In the genomic region with DNA sequence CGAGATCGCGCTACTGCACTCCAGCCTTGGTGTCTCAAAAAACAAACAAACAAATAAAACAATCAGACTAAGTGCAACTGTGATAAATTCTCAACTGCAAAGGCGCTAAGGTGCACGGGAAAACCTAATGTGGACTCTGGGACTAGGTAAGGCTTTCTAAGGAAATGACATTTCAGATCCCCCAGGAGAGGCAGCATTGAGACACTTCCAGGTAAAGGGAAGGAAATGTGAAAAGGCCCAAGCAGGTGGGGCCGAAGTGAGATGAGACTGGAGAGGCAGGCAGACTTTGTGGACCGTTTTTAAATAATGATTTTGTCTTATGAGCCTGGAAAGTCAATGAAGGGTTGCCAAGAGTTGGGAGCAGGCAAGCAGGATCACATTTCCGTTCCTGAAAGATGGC, we compare ENCODE assay signal across 17 cellular contexts. TPM values are rescaled to one million over a fixed set of nuclear protein-coding genes. Genes with fewer than 3 reads are reported as not detected.
DNase-seq lines count a peak whose midpoint lies in the region; ATAC-seq, FAIRE-seq and TF ChIP-seq lines count a peak whose summit lies in the region.
"Had no signal": no experiment of that assay in that cellular context is flagged by ENCODE, and none has a peak within 500 bp of the region (broad histone marks: within the 10 kb centered on the region; RNA-seq: fewer than 3 reads in every experiment).

No MANE protein-coding gene starts in this region.

- no peak for FAIRE-seq in H54 (lab: Jason Lieb, UNC)
- FAIRE-seq in kidney (lab: Jason Lieb, UNC): no peak
- FAIRE-seq: A549, GM19239 had no signal

- H3K9ac ChIP-seq in kidney (ENCODE audit: low read length in 2 of 2): no peak overlapping the region

- H3K36me3 ChIP-seq in kidney (ENCODE audit: control insufficient read depth in 1 of 2, insufficient read depth in 2 of 2, low read length in 2 of 2): no peaks in the 10 kb centered on the region
- H3K36me3 ChIP-seq: adrenal gland had no signal

- no peak overlapping the region for H3K4me3 ChIP-seq in kidney (ENCODE audit: low read length in 2 of 2)
- H3K4me3 ChIP-seq: A549, adrenal gland had no signal

- peaks cover 0 to 5% of the 10 kb centered on the region in 2 donors for H3K4me1 ChIP-seq in kidney (ENCODE audit: control insufficient read depth in 1 of 2, insufficient read depth in 1 of 2, low read depth in 1 of 2, low read length in 2 of 2)
- H3K4me1 ChIP-seq: A549 had no signal

- TF ChIP-seq CTCF in kidney (IDR thresholded peaks at IDR 0.05; ENCODE audit: borderline replicate concordance, extremely low read depth, insufficient read depth): no peak

- no peaks in the 10 kb centered on the region for H3K9me3 ChIP-seq in T-helper 17 cell (ENCODE audit: control insufficient read depth, low read length, poor library complexity, severe bottlenecking)
- no peaks in the 10 kb centered on the region for H3K9me3 ChIP-seq in kidney (ENCODE audit: control insufficient read depth in 1 of 2, low read length in 2 of 2)
- H3K9me3 ChIP-seq: A549, adrenal gland had no signal

- no peak overlapping the region for H3K27ac ChIP-seq in kidney (ENCODE audit: low read depth in 2 of 2, low read length in 2 of 2)
- H3K27ac ChIP-seq: A549, adrenal gland, HL-60 had no signal

- H3K4me3 Mint-ChIP-seq in T-helper 17 cell: peak overlapping the region; percentile 67
- H3K4me3 Mint-ChIP-seq: activated CD8-positive, alpha-beta T cell treated with anti-CD3 and anti-CD28 coated beads for 36 hours had no signal

- H3K4me1 Mint-ChIP-seq in T-helper 17 cell: peaks cover 26% of the 10 kb centered on the region

- TF ChIP-seq POLR2A in H54 (IDR thresholded peaks at IDR 0.05; ENCODE audit: low read depth, low read length): no peak

- no peak overlapping the region for H3K27ac Mint-ChIP-seq in T-helper 17 cell
- H3K27ac Mint-ChIP-seq: activated CD8-positive, alpha-beta T cell treated with anti-CD3 and anti-CD28 coated beads for 36 hours had no signal

- peaks cover 41% of the 10 kb centered on the region for H3K27me3 Mint-ChIP-seq in T-helper 17 cell

- no peak for ATAC-seq in T-helper 17 cell
- ATAC-seq in GM21737 (IDR thresholded peaks at IDR 0.05; ENCODE audit: unreplicated experiment): no peak
- ATAC-seq: A549; activated CD8-positive, alpha-beta T cell treated with anti-CD3 and anti-CD28 coated beads for 36 hours had no signal

- no peaks in the 10 kb centered on the region for H3K36me3 Mint-ChIP-seq in T-helper 17 cell (ENCODE audit: low read depth)

- in situ Hi-C loops in G401 (cut with HindIII; ENCODE audit: low sequenced_read_pairs): no loop called here

- intact Hi-C loops in kidney (cut with DNase I): no loop called here

- DNase-seq in DMS53 (lab: John Stamatoyannopoulos, UW) (peak; percentile 14), DMS53 treated with DMSO at 0.1 percent for 48 hours (lab: John Stamatoyannopoulos, UW; ENCODE audit: unreplicated experiment) (no peak), G401 (ENCODE audit: low spot score) (peak; percentile 41), T-helper 17 cell (no peak), left kidney (ENCODE audit: low read depth, low spot score) (peak; percentile 39), H54 (ENCODE audit: insufficient read length, low spot score) (no peak), kidney (no peak)
- DNase-seq: activated CD8-positive, alpha-beta T cell treated with anti-CD3 and anti-CD28 coated beads for 36 hours; adrenal gland; effector CD8-positive, alpha-beta T cell; NCI-H524; nucleus accumbens; SW 1271 had no signal

RNA-seq across cellular contexts. Expression of a gene that starts 1.9 kb away (rescaled TPM):
- total RNA-seq in G401 (2014; rRNA removed; shearing (Covaris generic)): 3.0 TPM in 1 of 2 replicates, not detected in the other
- 1 to 10 TPM in 1 of 2 donors, under 1 TPM in 1; 0.31 to 2.3 TPM for total RNA-seq in T-helper 17 cell
- 5.1 TPM for total RNA-seq in kidney
- 1.3 TPM for polyA plus RNA-seq in kidney (ENCODE audit: insufficient read depth, low read depth, low replicate concordance)

Comparison
In these comparisons a context has a peak if more than half of its experiments do, and no peak if none do; other contexts are left out.
1. DNase-seq: peak in DMS53 (single experiment), G401 (single experiment) and left kidney (single experiment); none in DMS53 treated with DMSO at 0.1 percent for 48 hours (single experiment), T-helper 17 cell (0 of 3), H54 (single experiment) and kidney (single experiment).